Comparison of ENCODE assay signal across 36 cellular contexts in the genomic region with DNA sequence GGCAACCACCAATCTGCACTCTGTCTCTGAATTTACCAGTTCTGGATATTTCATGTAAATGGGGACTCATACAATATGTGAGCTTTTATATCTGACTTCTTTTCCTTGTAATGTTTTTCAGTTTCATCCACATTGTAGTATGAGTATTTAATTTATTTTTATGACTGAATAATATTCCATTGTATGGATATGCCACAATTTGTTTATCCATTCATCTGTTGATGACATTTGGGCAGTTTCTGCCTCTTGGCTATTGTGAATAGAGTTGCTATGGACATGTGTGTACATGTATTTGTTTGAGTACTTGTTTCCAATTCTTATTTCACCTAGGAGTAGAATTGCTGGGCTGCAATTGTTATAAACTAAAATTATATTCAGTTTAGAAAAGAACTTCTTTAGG.
"Had no signal": no experiment of that assay in that cellular context is flagged by ENCODE, and none has a peak within 500 bp of the region (broad histone marks: within the 10 kb centered on the region; RNA-seq: fewer than 3 reads in every experiment).

No MANE protein-coding gene starts in this region.

- H3K9me3 Mint-ChIP-seq: activated naive CD4-positive, alpha-beta T cell treated with anti-CD3 and anti-CD28 coated beads for 36 hours; activated naive CD4-positive, alpha-beta T cell treated with anti-CD3 and anti-CD28 coated beads, Interleukin-2, amount 10 ng/mL, durations not matched to agents 7 days and 5 days; activated naive CD4-positive, alpha-beta T cell treated with anti-CD3 and anti-CD28 coated beads, Interleukin-2, amount 50 U/mL, for 24 hours; activated naive CD4-positive, alpha-beta T cell treated with anti-CD3 and anti-CD28 coated beads, Interleukin-2, amount 50 U/mL, for 72 hours; activated naive CD8-positive, alpha-beta T cell treated with anti-CD3 and anti-CD28 coated beads for 36 hours; activated naive CD8-positive, alpha-beta T cell treated with anti-CD3 and anti-CD28 coated beads, Interleukin-2, amount 50 U/mL, for 24 hours; activated T-cell treated with anti-CD3 and anti-CD28 coated beads, Interleukin-2, amount 50 U/mL, for 4 hours; activated T-helper 1 cell treated with anti-CD3 and anti-CD28 coated beads, Interleukin-12 subunit alpha, Interleukin-12 subunit beta, Interleukin-2, Interleukin-4 antibody, amounts not matched to agents 30 ng/mL and 10 ng/mL and 1 ng/mL, durations not matched to agents 14 hours and 24 hours and 36 hours; activated T-helper 17 cell treated with anti-CD3 and anti-CD28 coated beads, Interleukin-2, amount 50 U/mL, for 72 hours; activated T-helper 2 cell treated with anti-CD3 and anti-CD28 coated beads, Interferon-gamma antibody, Interleukin-2, Interleukin-4, amounts not matched to agents 10 μg/mL and 5 μg/mL and 100 μg/mL, durations not matched to agents 14 hours and 24 hours and 36 hours; central memory CD8-positive, alpha-beta T cell had no signal

- ATAC-seq: activated naive CD4-positive, alpha-beta T cell treated with anti-CD3 and anti-CD28 coated beads, Interleukin-2, amount 50 U/mL, for 72 hours; activated naive CD8-positive, alpha-beta T cell treated with anti-CD3 and anti-CD28 coated beads, Interleukin-2, amount 50 U/mL, for 24 hours; activated T-cell treated with anti-CD3 and anti-CD28 coated beads, Interleukin-2, amount 50 U/mL, for 4 hours; activated T-cell treated with anti-CD3 and anti-CD28 coated beads, Interleukin-2, amount 50 U/mL, for 72 hours; activated T-helper 17 cell treated with anti-CD3 and anti-CD28 coated beads, Interleukin-2, amount 50 U/mL, for 72 hours; body of pancreas had no signal

- H3K9me3 ChIP-seq: adrenal gland, ascending aorta, body of pancreas, breast epithelium had no signal

- H3K27ac Mint-ChIP-seq: activated naive CD4-positive, alpha-beta T cell treated with anti-CD3 and anti-CD28 coated beads for 36 hours; activated naive CD4-positive, alpha-beta T cell treated with anti-CD3 and anti-CD28 coated beads, Interleukin-2, amount 10 ng/mL, durations not matched to agents 7 days and 5 days; activated naive CD4-positive, alpha-beta T cell treated with anti-CD3 and anti-CD28 coated beads, Interleukin-2, amount 50 U/mL, for 72 hours; activated naive CD8-positive, alpha-beta T cell; activated naive CD8-positive, alpha-beta T cell treated with anti-CD3 and anti-CD28 coated beads for 36 hours; activated naive CD8-positive, alpha-beta T cell treated with anti-CD3 and anti-CD28 coated beads, Interleukin-2, amount 10 ng/mL, durations not matched to agents 7 days and 5 days; activated naive CD8-positive, alpha-beta T cell treated with anti-CD3 and anti-CD28 coated beads, Interleukin-2, amount 50 U/mL, for 24 hours; activated T-helper 1 cell treated with anti-CD3 and anti-CD28 coated beads, Interleukin-12 subunit alpha, Interleukin-12 subunit beta, Interleukin-2, Interleukin-4 antibody, amounts not matched to agents 30 ng/mL and 10 ng/mL and 1 ng/mL, durations not matched to agents 14 hours and 24 hours and 36 hours; activated T-helper 17 cell treated with anti-CD3 and anti-CD28 coated beads, Interleukin-2, amount 50 U/mL, for 72 hours; activated T-helper 2 cell treated with anti-CD3 and anti-CD28 coated beads, Interferon-gamma antibody, Interleukin-2, Interleukin-4, amounts not matched to agents 10 μg/mL and 5 μg/mL and 100 μg/mL, durations not matched to agents 14 hours and 24 hours and 36 hours; brain had no signal

- H3K27ac ChIP-seq: adrenal gland, ascending aorta, body of pancreas, brain microvascular endothelial cell, breast epithelium, cardiac muscle cell had no signal

- H3K4me3 ChIP-seq: adrenal gland, ascending aorta, body of pancreas, breast epithelium, cardiac muscle cell had no signal

- H3K36me3 ChIP-seq: adrenal gland, ascending aorta, brain microvascular endothelial cell, breast epithelium, cardiac muscle cell had no signal

- H3K27me3 ChIP-seq: adrenal gland, ascending aorta, body of pancreas, brain microvascular endothelial cell, breast epithelium, cardiac muscle cell had no signal

- H3K4me3 Mint-ChIP-seq: activated naive CD4-positive, alpha-beta T cell treated with anti-CD3 and anti-CD28 coated beads for 36 hours; activated naive CD4-positive, alpha-beta T cell treated with anti-CD3 and anti-CD28 coated beads, Interleukin-2, amount 10 ng/mL, durations not matched to agents 7 days and 5 days; activated naive CD4-positive, alpha-beta T cell treated with anti-CD3 and anti-CD28 coated beads, Interleukin-2, amount 50 U/mL, for 24 hours; activated naive CD8-positive, alpha-beta T cell; activated naive CD8-positive, alpha-beta T cell treated with anti-CD3 and anti-CD28 coated beads for 36 hours; activated naive CD8-positive, alpha-beta T cell treated with anti-CD3 and anti-CD28 coated beads, Interleukin-2, amount 10 ng/mL, durations not matched to agents 7 days and 5 days; activated naive CD8-positive, alpha-beta T cell treated with anti-CD3 and anti-CD28 coated beads, Interleukin-2, amount 50 U/mL, for 24 hours; activated T-cell treated with anti-CD3 and anti-CD28 coated beads, Interleukin-2, amount 50 U/mL, for 4 hours; activated T-cell treated with anti-CD3 and anti-CD28 coated beads, Interleukin-2, amount 50 U/mL, for 72 hours; activated T-helper 1 cell treated with anti-CD3 and anti-CD28 coated beads, Interleukin-12 subunit alpha, Interleukin-12 subunit beta, Interleukin-2, Interleukin-4 antibody, amounts not matched to agents 30 ng/mL and 10 ng/mL and 1 ng/mL, durations not matched to agents 14 hours and 24 hours and 36 hours; activated T-helper 17 cell treated with anti-CD3 and anti-CD28 coated beads, Interleukin-2, amount 50 U/mL, for 72 hours; brain; central memory CD8-positive, alpha-beta T cell had no signal

- H3K27me3 Mint-ChIP-seq: activated naive CD4-positive, alpha-beta T cell treated with anti-CD3 and anti-CD28 coated beads, Interleukin-2, amount 10 ng/mL, durations not matched to agents 7 days and 5 days; activated naive CD4-positive, alpha-beta T cell treated with anti-CD3 and anti-CD28 coated beads, Interleukin-2, amount 50 U/mL, for 24 hours; activated naive CD8-positive, alpha-beta T cell; activated naive CD8-positive, alpha-beta T cell treated with anti-CD3 and anti-CD28 coated beads for 36 hours; activated naive CD8-positive, alpha-beta T cell treated with anti-CD3 and anti-CD28 coated beads, Interleukin-2, amount 10 ng/mL, durations not matched to agents 7 days and 5 days; activated naive CD8-positive, alpha-beta T cell treated with anti-CD3 and anti-CD28 coated beads, Interleukin-2, amount 50 U/mL, for 24 hours; activated T-helper 17 cell treated with anti-CD3 and anti-CD28 coated beads, Interleukin-2, amount 50 U/mL, for 72 hours; brain; central memory CD8-positive, alpha-beta T cell had no signal

- DNase-seq: activated effector memory CD4-positive, alpha-beta T cell treated with anti-CD3 and anti-CD28 coated beads, Interleukin-2, amount 50 U/mL, for 16 hours; activated effector memory CD4-positive, alpha-beta T cell treated with Interleukin-2 at 50 U/mL for 16 hours; activated gamma-delta T cell; activated gamma-delta T cell treated with Interleukin-2 at 50 U/mL for 16 hours; activated naive CD4-positive, alpha-beta T cell; activated naive CD4-positive, alpha-beta T cell treated with anti-CD3 and anti-CD28 coated beads for 36 hours; activated naive CD4-positive, alpha-beta T cell treated with anti-CD3 and anti-CD28 coated beads, Interleukin-2, amount 10 ng/mL, durations not matched to agents 7 days and 5 days; activated naive CD4-positive, alpha-beta T cell treated with anti-CD3 and anti-CD28 coated beads, Interleukin-2, amount 50 U/mL, for 16 hours; activated naive CD4-positive, alpha-beta T cell treated with Interleukin-2 at 50 U/mL for 16 hours; activated naive CD8-positive, alpha-beta T cell treated with anti-CD3 and anti-CD28 coated beads for 36 hours; activated naive CD8-positive, alpha-beta T cell treated with anti-CD3 and anti-CD28 coated beads, Interleukin-2, amount 10 ng/mL, durations not matched to agents 7 days and 5 days; activated naive CD8-positive, alpha-beta T cell treated with anti-CD3 and anti-CD28 coated beads, Interleukin-2, amount 50 U/mL, for 24 hours; activated T-cell treated with anti-CD3 and anti-CD28 coated beads, Interleukin-2, amount 50 U/mL, for 4 hours; activated T-cell treated with anti-CD3 and anti-CD28 coated beads, Interleukin-2, amount 50 U/mL, for 48 hours; activated T-cell treated with anti-CD3 and anti-CD28 coated beads, Interleukin-2, amount 50 U/mL, for 72 hours; adrenal gland; amniotic stem cell; amygdala; anterior cingulate cortex; aorta; body of pancreas; brain microvascular endothelial cell; caudate nucleus; central memory CD4-positive, alpha-beta T cell; cerebellar nuclear complex had no signal

- H3K36me3 Mint-ChIP-seq: activated naive CD4-positive, alpha-beta T cell treated with anti-CD3 and anti-CD28 coated beads, Interleukin-2, amount 10 ng/mL, durations not matched to agents 7 days and 5 days had no signal
